Comparison of ENCODE assay signal across 8 cellular contexts in genomic region chr2:222982010-222982908, GRCh38.
DNase-seq lines count a peak whose midpoint lies in the region; ATAC-seq and TF ChIP-seq lines count a peak whose summit lies in the region.

No MANE protein-coding gene starts in this region.

- H3K4me1 ChIP-seq in Panc1 (ENCODE audit: control insufficient read depth, insufficient read depth, low read length), result no peaks in the 10 kb centered on the region

- CTCF ChIA-PET in Panc1 (lab: Charles Lee), result no interaction called here

- intact Hi-C loops in Panc1 (cut with micrococcal nuclease; ENCODE audit: unreplicated experiment), result no loop called here

- no peaks in the 10 kb centered on the region for H3K36me3 ChIP-seq in Panc1 (ENCODE audit: control insufficient read depth, insufficient read depth, low read length)

- POLR2A ChIA-PET in Panc1 (lab: Charles Lee), result no interaction called here

- no peak overlapping the region for H3K4me3 ChIP-seq in Panc1 (ENCODE audit: low read depth in 2 of 2, low read length in 2 of 2)

- in situ Hi-C loops in Panc1 (cut with HindIII; ENCODE audit: low pct_unique_long_range_greater_than_20kb, low sequenced_read_pairs), result no loop called here

- H3K27me3 ChIP-seq in Panc1 (ENCODE audit: control insufficient read depth, insufficient read depth, low read length), result no peaks in the 10 kb centered on the region

- BruUV-seq in Panc1 (replicated peaks; lab: Mats Ljungman, UMichigan), result no TSS peak

- TF ChIP-seq CTCF in 22Rv1 (IDR thresholded peaks at IDR 0.05) (peak; percentile 56), Panc1 (IDR thresholded peaks at IDR 0.05) (peak; percentile 54)

- ATAC-seq in Panc1, result no peak
- no peak for ATAC-seq in HG02642 (IDR thresholded peaks at IDR 0.05; ENCODE audit: poor library complexity, unreplicated experiment)

- no peaks in the 10 kb centered on the region for H3K9me3 ChIP-seq in Panc1 (ENCODE audit: control insufficient read depth, insufficient read depth, low read depth, low read length)

- no peak overlapping the region for H3K27ac ChIP-seq in 22Rv1
- H3K27ac ChIP-seq in Panc1 (ENCODE audit: low read length), result no peak overlapping the region; the same call in 1 of the 2 replicates

- DNase-seq in GM04504 (ENCODE audit: low read depth), result peak; percentile 81
- peak; percentile 56 for DNase-seq in HuH-7 (ENCODE audit: low spot score)
- DNase-seq in Panc1 (ENCODE audit: low read depth, low spot score), result peak; percentile 10
- DNase-seq in fibroblast of peridontal ligament (ENCODE audit: extremely low read depth), result peak; percentile 94
- peak; percentile 20 for DNase-seq in occipital lobe (lab: John Stamatoyannopoulos, UW)
- DNase-seq in stimulated activated CD4-positive, alpha-beta T cell treated with anti-CD3 and anti-CD28 coated beads, Interleukin-2, amount 100 ng/mL, for 48 hours, result no peak

Comparison
In these comparisons a context has a peak if more than half of its experiments do, and no peak if none do; other contexts are left out.
1. DNase-seq: peak in GM04504 (single experiment), HuH-7 (single experiment), Panc1 (single experiment), fibroblast of peridontal ligament (single experiment) and occipital lobe (single experiment); none in stimulated activated CD4-positive, alpha-beta T cell treated with anti-CD3 and anti-CD28 coated beads, Interleukin-2, amount 100 ng/mL, for 48 hours (0 of 2).